Comparison of ENCODE assay signal across 8 cellular contexts in genomic region chr22:44192098-44192810, GRCh38. TPM values are rescaled to one million over a fixed set of nuclear protein-coding genes. Genes with fewer than 3 reads are reported as not detected.
DNase-seq lines count a peak whose midpoint lies in the region; ATAC-seq, FAIRE-seq and TF ChIP-seq lines count a peak whose summit lies in the region.
"Had no signal": no experiment of that assay in that cellular context is flagged by ENCODE, and none has a peak within 500 bp of the region (broad histone marks: within the 10 kb centered on the region; RNA-seq: fewer than 3 reads in every experiment).

No MANE protein-coding gene starts in this region.

- H3K27ac ChIP-seq in GM23338 (ENCODE audit: low read depth), result no peak overlapping the region
- H3K27ac ChIP-seq in PC-3 (ENCODE audit: low read length), result no peak overlapping the region

- H3K9ac ChIP-seq in PC-3 (ENCODE audit: low read length), result no peak overlapping the region

- H3K9me2 ChIP-seq in GM23338 (ENCODE audit: insufficient read depth) (no peaks in the 10 kb centered on the region), PC-3 (replicated peaks; ENCODE audit: low read length) (no peaks in the 10 kb centered on the region)

- H2AFZ ChIP-seq in GM23338, result no peak overlapping the region
- no peak overlapping the region for H2AFZ ChIP-seq in PC-3 (ENCODE audit: low read length)

- H3K4me2 ChIP-seq in GM23338 (no peak overlapping the region), PC-3 (ENCODE audit: low read length) (no peak overlapping the region)

- no peak for TF ChIP-seq CTCF in GM23338 (conservative IDR thresholded peaks at IDR 0.05; ENCODE audit: low read depth in 2 of 2)
- TF ChIP-seq CTCF in PC-3 (conservative IDR thresholded peaks at IDR 0.05; ENCODE audit: low read depth, low read length), result no peak
- TF ChIP-seq CTCF in D721Med (IDR thresholded peaks at IDR 0.05; ENCODE audit: insufficient read depth, missing control alignments), result no peak
- no peak for TF ChIP-seq CTCF in glutamatergic neuron (IDR thresholded peaks at IDR 0.05; ENCODE audit: partially characterized antibody, unreplicated experiment)

- H3K4me1 Mint-ChIP-seq in GM23338, result peaks cover 4% of the 10 kb centered on the region; the same call in 1 of the 3 replicates
- H3K4me1 Mint-ChIP-seq in activated naive CD8-positive, alpha-beta T cell treated with anti-CD3 and anti-CD28 coated beads, Interleukin-2, amount 10 ng/mL, durations not matched to agents 7 days and 5 days, result peaks cover 23% of the 10 kb centered on the region
- H3K4me1 Mint-ChIP-seq in glutamatergic neuron (ENCODE audit: low read depth, unreplicated experiment), result peaks cover 2% of the 10 kb centered on the region

- H3K9me3 Mint-ChIP-seq in GM23338 (peaks cover 4% of the 10 kb centered on the region; the same call in 1 of the 3 replicates), glutamatergic neuron (ENCODE audit: unreplicated experiment) (peaks cover 6% of the 10 kb centered on the region)
- no peaks in the 10 kb centered on the region for H3K9me3 Mint-ChIP-seq in activated naive CD8-positive, alpha-beta T cell treated with anti-CD3 and anti-CD28 coated beads, Interleukin-2, amount 10 ng/mL, durations not matched to agents 7 days and 5 days

- no peaks in the 10 kb centered on the region for H3F3A ChIP-seq in GM23338 (replicated peaks; ENCODE audit: low read depth)
- H3F3A ChIP-seq in PC-3 (ENCODE audit: low read length, unreplicated experiment), result no peaks in the 10 kb centered on the region

- POLR2A ChIA-PET in PC-3 (lab: Charles Lee; ENCODE audit: unreplicated experiment), result no interaction called here
- POLR2A ChIA-PET in activated naive CD8-positive, alpha-beta T cell treated with anti-CD3 and anti-CD28 coated beads, Interleukin-2, amount 10 ng/mL, durations not matched to agents 7 days and 5 days (lab: Charles Lee), result interaction anchor here (2.3 kb wide), 1 partner anchor 10 kb away, joined by 13 read pairs; the partner anchor contains the start of gene PARVG

- H3K9me3 ChIP-seq in PC-3 (ENCODE audit: low read length), result no peaks in the 10 kb centered on the region

- ATAC-seq in GM23338, result peak; percentile 77
- ATAC-seq in PC-3, result peak; percentile 27
- peak; percentile 40 for ATAC-seq in activated naive CD8-positive, alpha-beta T cell treated with anti-CD3 and anti-CD28 coated beads, Interleukin-2, amount 10 ng/mL, durations not matched to agents 7 days and 5 days (ENCODE audit: low read depth)
- no peak for ATAC-seq in GM18520 (IDR thresholded peaks at IDR 0.05; ENCODE audit: unreplicated experiment)

- H3K4me3 ChIP-seq in GM23338 (no peak overlapping the region), PC-3 (ENCODE audit: low read length) (no peak overlapping the region)

- H3K27me3 Mint-ChIP-seq in GM23338 (ENCODE audit: insufficient read depth, low read depth, poor library complexity) (peaks cover 11% of the 10 kb centered on the region), glutamatergic neuron (ENCODE audit: unreplicated experiment) (no peaks in the 10 kb centered on the region)
- no peaks in the 10 kb centered on the region for H3K27me3 Mint-ChIP-seq in activated naive CD8-positive, alpha-beta T cell treated with anti-CD3 and anti-CD28 coated beads, Interleukin-2, amount 10 ng/mL, durations not matched to agents 7 days and 5 days

- BruUV-seq in PC-3 (replicated peaks; lab: Mats Ljungman, UMichigan), result no TSS peak

- CTCF ChIA-PET in PC-3 (lab: Charles Lee), result no interaction called here

- DNase-seq in GM23338 (ENCODE audit: low spot score) (peak; percentile 67), PC-3 (peak; percentile 42), D721Med (ENCODE audit: insufficient read length, low spot score) (no peak), glutamatergic neuron (no peak)
- peak; percentile 70 for DNase-seq in activated naive CD8-positive, alpha-beta T cell treated with anti-CD3 and anti-CD28 coated beads, Interleukin-2, amount 10 ng/mL, durations not matched to agents 7 days and 5 days
- DNase-seq in stimulated activated CD4-positive, alpha-beta T cell treated with anti-CD3 and anti-CD28 coated beads, Interleukin-15, amount 100 ng/mL, for 24 hours, result peak; percentile 56

- no peaks in the 10 kb centered on the region for H3K79me2 ChIP-seq in GM23338 (replicated peaks; ENCODE audit: insufficient read depth)
- no peaks in the 10 kb centered on the region for H3K79me2 ChIP-seq in PC-3 (ENCODE audit: low read length)

- no peaks in the 10 kb centered on the region for H3K36me3 Mint-ChIP-seq in GM23338 (ENCODE audit: low read depth)
- peaks cover 24% of the 10 kb centered on the region for H3K36me3 Mint-ChIP-seq in activated naive CD8-positive, alpha-beta T cell treated with anti-CD3 and anti-CD28 coated beads, Interleukin-2, amount 10 ng/mL, durations not matched to agents 7 days and 5 days
- H3K36me3 Mint-ChIP-seq in glutamatergic neuron (ENCODE audit: unreplicated experiment), result no peaks in the 10 kb centered on the region

- H3K4me1 ChIP-seq in GM23338 (ENCODE audit: insufficient read depth), result no peaks in the 10 kb centered on the region
- peaks cover 8% of the 10 kb centered on the region; the same call in 1 of the 2 replicates for H3K4me1 ChIP-seq in PC-3 (ENCODE audit: insufficient read depth, low read length)

- H3K27me3 ChIP-seq in GM23338 (ENCODE audit: insufficient read depth) (no peaks in the 10 kb centered on the region), PC-3 (ENCODE audit: low read length) (no peaks in the 10 kb centered on the region)

- no peaks in the 10 kb centered on the region for H4K20me1 ChIP-seq in GM23338 (replicated peaks; ENCODE audit: insufficient read depth)
- no peaks in the 10 kb centered on the region for H4K20me1 ChIP-seq in PC-3 (ENCODE audit: low read length)

- no peaks in the 10 kb centered on the region for H3K36me3 ChIP-seq in GM23338 (ENCODE audit: insufficient read depth)
- H3K36me3 ChIP-seq in PC-3 (ENCODE audit: low read depth, low read length), result no peaks in the 10 kb centered on the region

- intact Hi-C loops in PC-3 (cut with micrococcal nuclease), result no loop called here

- H3K27ac Mint-ChIP-seq in GM23338 (no peak overlapping the region), glutamatergic neuron (ENCODE audit: unreplicated experiment) (no peak overlapping the region)
- H3K27ac Mint-ChIP-seq in activated naive CD8-positive, alpha-beta T cell treated with anti-CD3 and anti-CD28 coated beads, Interleukin-2, amount 10 ng/mL, durations not matched to agents 7 days and 5 days, result no peak overlapping the region

- no peak overlapping the region for H3K4me3 Mint-ChIP-seq in GM23338
- no peak overlapping the region for H3K4me3 Mint-ChIP-seq in activated naive CD8-positive, alpha-beta T cell treated with anti-CD3 and anti-CD28 coated beads, Interleukin-2, amount 10 ng/mL, durations not matched to agents 7 days and 5 days
- H3K4me3 Mint-ChIP-seq in glutamatergic neuron (ENCODE audit: unreplicated experiment), result no peak overlapping the region

- FAIRE-seq in D721Med (lab: Jason Lieb, UNC), result no peak

TF ChIP-seq in GM23338, 12 proteins besides CTCF, POLR2A, EP300 and RAD21:
- TF ChIP-seq ZNF114 (CRISPR knock-in tag; IDR thresholded peaks at IDR 0.05) (no peak), REST (IDR thresholded peaks at IDR 0.05; ENCODE audit: unreplicated experiment) (no peak)

RNA-seq across cellular contexts. Expression of gene PARVG, which starts 11.5 kb away (rescaled TPM):
- total RNA-seq in GM23338 (2014; rRNA removed; shearing (Covaris generic)), result 0.14 TPM in 1 of 2 replicates, not detected in the other
- 0.31 TPM in 1 of 2 replicates, not detected in the other for polyA plus RNA-seq in GM23338 (2016; fragmentation: Nextera tagmentation; extraction: Ambion mirVana)
- not detected in 2 replicates for total RNA-seq in PC-3 (2014; rRNA removed)
- total RNA-seq in activated naive CD8-positive, alpha-beta T cell treated with anti-CD3 and anti-CD28 coated beads, Interleukin-2, amount 10 ng/mL, durations not matched to agents 7 days and 5 days, result 100 to 1,000 TPM; 238 to 241 TPM
- not detected for total RNA-seq in glutamatergic neuron (ENCODE audit: unreplicated experiment)
- total RNA-seq: renal cortical epithelial cell had no signal

Comparison
In these comparisons a context has a peak if more than half of its experiments do, and no peak if none do; other contexts are left out.
1. DNase-seq: peak in GM23338 (single experiment), PC-3 (single experiment), activated naive CD8-positive, alpha-beta T cell treated with anti-CD3 and anti-CD28 coated beads, Interleukin-2, amount 10 ng/mL, durations not matched to agents 7 days and 5 days (single experiment) and stimulated activated CD4-positive, alpha-beta T cell treated with anti-CD3 and anti-CD28 coated beads, Interleukin-15, amount 100 ng/mL, for 24 hours (single experiment); none in D721Med (single experiment) and glutamatergic neuron (single experiment).
2. RNA of gene PARVG, which starts 11.5 kb away (total RNA-seq): 238 to 241 TPM in activated naive CD8-positive, alpha-beta T cell treated with anti-CD3 and anti-CD28 coated beads, Interleukin-2, amount 10 ng/mL, durations not matched to agents 7 days and 5 days; 0.14 TPM in GM23338, not detected in glutamatergic neuron (single experiment) and not detected in PC-3; every median in the first group is over 100 times any median in the second.